ENCODE assay signal across 8 cellular contexts in genomic region chr17:83050651-83051422, GRCh38. TPM values are rescaled to one million over a fixed set of nuclear protein-coding genes. Genes with fewer than 3 reads are reported as not detected.
DNase-seq lines count a peak whose midpoint lies in the region; ATAC-seq and TF ChIP-seq lines count a peak whose summit lies in the region.

No MANE protein-coding gene starts in this region.

- H3K36me3 ChIP-seq in KOPT-K1 (ENCODE audit: insufficient read depth, low read length) (peaks cover 20% of the 10 kb centered on the region), mammary epithelial cell (ENCODE audit: insufficient read depth, low read length) (no peaks in the 10 kb centered on the region), mesodermal cell (ENCODE audit: control insufficient read depth, insufficient read depth, low read length) (peaks cover 9% of the 10 kb centered on the region), vagina (no peaks in the 10 kb centered on the region)

- H3K27ac Mint-ChIP-seq in CD4-positive, alpha-beta T cell: peak overlapping the region; percentile 90

- ATAC-seq in CD4-positive, alpha-beta T cell (ENCODE audit: poor library complexity): no peak
- ATAC-seq in GM21825 (IDR thresholded peaks at IDR 0.05; ENCODE audit: unreplicated experiment) (no peak), GM18505 (IDR thresholded peaks at IDR 0.05; ENCODE audit: unreplicated experiment) (no peak)

- no peaks in the 10 kb centered on the region for H3K27me3 ChIP-seq in CD4-positive, alpha-beta T cell (ENCODE audit: control insufficient read depth, insufficient read depth, low read length)
- H3K27me3 ChIP-seq in mammary epithelial cell (ENCODE audit: insufficient read depth, low read length) (no peaks in the 10 kb centered on the region), vagina (no peaks in the 10 kb centered on the region)

- H3K4me1 Mint-ChIP-seq in CD4-positive, alpha-beta T cell (ENCODE audit: low read depth): peaks cover 41% of the 10 kb centered on the region

- in situ Hi-C loops in mammary epithelial cell (cut with MboI; ENCODE audit: low sequenced_read_pairs in 2 of 2): no loop called here

- peaks cover 19% of the 10 kb centered on the region for H3K4me1 ChIP-seq in mammary epithelial cell (ENCODE audit: insufficient read depth, low read length)
- peaks cover 14% of the 10 kb centered on the region for H3K4me1 ChIP-seq in mesodermal cell (ENCODE audit: control insufficient read depth, insufficient read depth, low read length, poor library complexity, severe bottlenecking)
- peaks cover 34% of the 10 kb centered on the region for H3K4me1 ChIP-seq in vagina

- H3K4me3 ChIP-seq in mammary epithelial cell (replicated peaks in 1 of 3; ENCODE audit: insufficient read depth in 1 of 3, low read depth in 2 of 3, low read length in 3 of 3) (peak overlapping the region; percentile 59 to 79 (median 71)), mesodermal cell (ENCODE audit: extremely low read depth, insufficient read depth, low read length, poor library complexity, severe bottlenecking) (peak overlapping the region; percentile 57), vagina (peak overlapping the region; percentile 76 to 89)

- peak in 1 of 10 experiments; percentile 33 for DNase-seq in CD4-positive, alpha-beta T cell
- DNase-seq in mammary epithelial cell (no peak), vagina (ENCODE audit: extremely low spot score in 2 of 2) (peak in 1 of 2 donors; percentile 87), NCI-H146 (lab: John Stamatoyannopoulos, UW) (no peak)

- WGBS in mammary epithelial cell (ENCODE audit: low coverage, missing lambda C conversion rate): 70% methylated on average over 8 of the region's 57 CpGs
- 41 to 44% methylated on average over 30 to 50 of the region's 57 CpGs for WGBS in mesodermal cell (ENCODE audit: insufficient coverage in 2 of 2), 2 experiments

- peak overlapping the region; percentile 88 for H3K4me3 Mint-ChIP-seq in CD4-positive, alpha-beta T cell

- no peak for TF ChIP-seq POLR2A in vagina (IDR thresholded peaks at IDR 0.05)
- TF ChIP-seq POLR2A in GM18505 (IDR thresholded peaks at IDR 0.05; ENCODE audit: borderline replicate concordance, extremely low read depth, insufficient read depth, insufficient read length): no peak

- no peak for TF ChIP-seq CTCF in CD4-positive, alpha-beta T cell (IDR thresholded peaks at IDR 0.05)
- TF ChIP-seq CTCF in mammary epithelial cell (conservative IDR thresholded peaks at IDR 0.05 in 1 of 2, IDR thresholded peaks at IDR 0.05 in 1 of 2; ENCODE audit: extremely low read depth in 1 of 2, insufficient read depth in 1 of 2, low read depth in 1 of 2, low read length in 2 of 2) (peak in 1 of 2 donors; percentile 12), vagina (IDR thresholded peaks at IDR 0.05) (no peak)

- peaks cover 17% of the 10 kb centered on the region for H3K36me3 Mint-ChIP-seq in CD4-positive, alpha-beta T cell (ENCODE audit: low read depth)

- H3K9me3 ChIP-seq in CD4-positive, alpha-beta T cell (ENCODE audit: control insufficient read depth, low read length): no peaks in the 10 kb centered on the region
- peaks cover 32% of the 10 kb centered on the region for H3K9me3 ChIP-seq in KOPT-K1 (ENCODE audit: insufficient read depth, low read length, poor library complexity, severe bottlenecking)
- no peaks in the 10 kb centered on the region for H3K9me3 ChIP-seq in mammary epithelial cell (replicated peaks; ENCODE audit: insufficient read depth, low read length)
- H3K9me3 ChIP-seq in mesodermal cell (ENCODE audit: control insufficient read depth, low read length): peaks cover 10% of the 10 kb centered on the region
- H3K9me3 ChIP-seq in vagina: no peaks in the 10 kb centered on the region

- CTCF ChIA-PET in CD4-positive, alpha-beta T cell (lab: Charles Lee): no interaction called here
- CTCF ChIA-PET in mammary epithelial cell (lab: Charles Lee; ENCODE audit: low non-redundant PET): no interaction called here

- peak overlapping the region; percentile 73 for H3K27ac ChIP-seq in CD4-positive, alpha-beta T cell (ENCODE audit: low read depth, low read length)
- H3K27ac ChIP-seq in KOPT-K1 (ENCODE audit: low read depth, low read length, poor library complexity, severe bottlenecking): peak overlapping the region; percentile 78
- H3K27ac ChIP-seq in mammary epithelial cell (ENCODE audit: insufficient read depth, low read depth, low read length): no peak overlapping the region
- no peak overlapping the region for H3K27ac ChIP-seq in mesodermal cell (ENCODE audit: low read depth, low read length, severe bottlenecking)
- H3K27ac ChIP-seq in vagina: peak overlapping the region; percentile 81

- H3K9me3 Mint-ChIP-seq in CD4-positive, alpha-beta T cell: no peaks in the 10 kb centered on the region

- no peaks in the 10 kb centered on the region for H4K20me1 ChIP-seq in mammary epithelial cell (ENCODE audit: insufficient read depth, low read length)

- intact Hi-C loops in CD4-positive, alpha-beta T cell (cut with DNase I, micrococcal nuclease): loop anchor here (2.0 kb wide), 2 partner anchors 28 to 300 kb away; partner anchors contain the start of gene METRNL (in 1 of the 2)
- intact Hi-C loops in mammary epithelial cell (cut with micrococcal nuclease) (loop anchor here (2.0 to 5.0 kb wide), 2 partner anchors 64 to 264 kb away; no protein-coding TSS in a partner anchor), vagina (cut with DNase I) (loop anchor here (1.0 kb wide), 1 partner anchor 29 kb away; no protein-coding TSS in a partner anchor)

- peak overlapping the region; percentile 93 for H2AFZ ChIP-seq in mammary epithelial cell (ENCODE audit: low read depth, low read length)

- no peaks in the 10 kb centered on the region for H3K79me2 ChIP-seq in mammary epithelial cell (ENCODE audit: insufficient read depth, low read length)

- H3K9ac ChIP-seq in mammary epithelial cell (ENCODE audit: insufficient read depth, low read length): no peak overlapping the region

- POLR2A ChIA-PET in CD4-positive, alpha-beta T cell (lab: Charles Lee): interaction anchor here (0.7 to 1.3 kb wide), 8 partner anchors 7 to 187 kb away, joined by 3 to 11 read pairs (median 5); partner anchors contain the start of gene METRNL

- no TSS peak for BruUV-seq in mammary epithelial cell (replicated peaks; lab: Mats Ljungman, UMichigan)

- peak overlapping the region; percentile 99 for H3K4me2 ChIP-seq in mammary epithelial cell (ENCODE audit: insufficient read depth, low read depth, low read length)

- dilution Hi-C loops in mammary epithelial cell (cut with HindIII; ENCODE audit: low sequenced_read_pairs): no loop called here

- no peaks in the 10 kb centered on the region for H3K27me3 Mint-ChIP-seq in CD4-positive, alpha-beta T cell

RNA-seq across cellular contexts. Expression of gene METRNL, which starts 28.6 kb away (rescaled TPM):
- 10 to 100 TPM; 24.5 to 26.9 TPM for total RNA-seq in CD4-positive, alpha-beta T cell
- total RNA-seq in mammary epithelial cell (1 to 10 TPM; 2.5 to 9.6 TPM), vagina (156 TPM)
- polyA plus RNA-seq in mammary epithelial cell: 4.7 TPM
- 1.1 TPM for polyA minus RNA-seq in mammary epithelial cell
- polyA plus RNA-seq in mesodermal cell (2013, experiment 1 of 2): 28.1 TPM
- 21.9 TPM for polyA plus RNA-seq in mesodermal cell (2013, experiment 2 of 2)

Comparison
In these comparisons a context has a peak if more than half of its experiments do, and no peak if none do; other contexts are left out.
1. H3K27ac ChIP-seq: peak in CD4-positive, alpha-beta T cell (single experiment), KOPT-K1 (single experiment) and vagina (single experiment); none in mammary epithelial cell (single experiment) and mesodermal cell (single experiment).
2. Peak in every context shown above with its lines, with median percentiles within 50 percentile points of each other: H3K4me3 ChIP-seq.